In genomic region chr16:69863882-69864281, GRCh38 we compare ENCODE assay signal across 18 cellular contexts.
"Had no signal": no experiment of that assay in that cellular context is flagged by ENCODE, and none has a peak within 500 bp of the region (broad histone marks: within the 10 kb centered on the region; RNA-seq: fewer than 3 reads in every experiment).

No MANE protein-coding gene starts in this region.

- H3K4me3 ChIP-seq: colonic mucosa, lung, neural progenitor cell, psoas muscle had no signal

- H3K27ac ChIP-seq: colonic mucosa, foreskin keratinocyte, neural progenitor cell, psoas muscle had no signal

- H3K4me2 ChIP-seq: neural progenitor cell had no signal

- H3K27me3 ChIP-seq: colonic mucosa, foreskin keratinocyte, neural progenitor cell had no signal

- H3K4me3 Mint-ChIP-seq: natural killer cell treated with Interleukin-12 subunit alpha and Interleukin-12 subunit beta and Interleukin-15 and Interleukin-18, amount 100 ng/mL, for 72 hours; neural progenitor cell had no signal

- DNase-seq: colonic mucosa; dermis blood vessel endothelial cell; erythroblast; foreskin keratinocyte; kidney; left cardiac atrium; left ventricle myocardium superior; mesenchymal stem cell; midbrain; occipital lobe; psoas muscle; retina; small intestine; stimulated activated CD4-positive, alpha-beta T cell treated with anti-CD3 and anti-CD28 coated beads, Interleukin-12 subunit alpha, Interleukin-12 subunit beta, amount 100 ng/mL, for 4 hours; stimulated activated naive CD4-positive, alpha-beta T cell treated with Interleukin-2 at 50 U/mL for 16 hours had no signal

- H3K27me3 Mint-ChIP-seq: natural killer cell treated with Interleukin-12 subunit alpha and Interleukin-12 subunit beta and Interleukin-15 and Interleukin-18, amount 100 ng/mL, for 72 hours had no signal

- H3K9me3 Mint-ChIP-seq: natural killer cell treated with Interleukin-12 subunit alpha and Interleukin-12 subunit beta and Interleukin-15 and Interleukin-18, amount 100 ng/mL, for 72 hours; neural progenitor cell had no signal

- H3K27ac Mint-ChIP-seq: natural killer cell treated with Interleukin-12 subunit alpha and Interleukin-12 subunit beta and Interleukin-15 and Interleukin-18, amount 100 ng/mL, for 72 hours; neural progenitor cell had no signal

- H3K9me3 ChIP-seq: colonic mucosa, psoas muscle had no signal

- H2AFZ ChIP-seq: neural progenitor cell had no signal

- H3K36me3 ChIP-seq: colonic mucosa, neural progenitor cell had no signal

- H3K36me3 Mint-ChIP-seq: natural killer cell treated with Interleukin-12 subunit alpha and Interleukin-12 subunit beta and Interleukin-15 and Interleukin-18, amount 100 ng/mL, for 72 hours; neural progenitor cell had no signal

- H3K9ac ChIP-seq: neural progenitor cell had no signal

- H3K4me1 ChIP-seq: foreskin keratinocyte had no signal

- ATAC-seq: foreskin keratinocyte; left cardiac atrium; left ventricle myocardium superior; natural killer cell treated with Interleukin-12 subunit alpha and Interleukin-12 subunit beta and Interleukin-15 and Interleukin-18, amount 100 ng/mL, for 72 hours; psoas muscle had no signal
